8 cellular contexts compared by ENCODE assay signal in the genomic region with DNA sequence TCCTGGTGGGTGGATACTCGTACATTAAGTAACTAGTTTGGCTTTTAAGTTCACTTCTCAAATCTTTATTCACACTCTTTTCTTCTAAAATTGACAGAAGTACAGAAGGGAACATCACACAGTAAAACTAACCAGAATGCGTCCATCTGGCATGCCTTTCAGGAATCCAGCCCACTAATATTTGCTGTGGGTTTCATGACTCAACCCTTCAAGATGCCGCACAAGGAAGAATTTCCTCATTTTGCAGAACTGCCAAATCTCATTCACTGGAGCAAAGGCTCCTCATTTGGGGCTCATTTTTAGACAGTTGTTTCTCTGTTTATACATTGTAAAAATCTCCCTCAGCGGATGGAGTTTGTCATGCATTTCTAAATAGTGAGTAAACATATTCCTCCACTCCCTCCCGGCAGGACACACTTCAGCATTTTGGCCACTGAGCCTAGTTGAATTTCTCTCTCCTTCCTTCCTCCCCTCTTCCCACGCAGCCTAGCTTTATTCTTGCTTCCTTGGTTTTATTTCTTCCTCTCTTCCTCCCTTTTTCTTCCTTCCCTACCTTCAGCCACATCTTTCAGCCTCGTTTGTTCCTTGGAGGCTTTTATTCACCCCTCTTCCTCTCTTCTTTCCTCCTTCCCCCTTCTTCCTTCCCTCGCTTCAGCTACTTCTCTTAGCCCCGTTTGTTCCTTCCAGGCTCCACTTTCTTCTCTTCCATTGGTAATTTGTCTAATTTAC.
DNase-seq lines count a peak whose midpoint lies in the region; ATAC-seq and TF ChIP-seq lines count a peak whose summit lies in the region.

No MANE protein-coding gene starts in this region.

- no peak for TF ChIP-seq POLR2A in tibial nerve (IDR thresholded peaks at IDR 0.05)

- H3K14ac ChIP-seq in mesenchymal stem cell (ENCODE audit: low read length in 2 of 2) = peak overlapping the region in 1 of 2 experiments; percentile 32

- H2BK120ac ChIP-seq in mesenchymal stem cell (ENCODE audit: low read depth, low read length) = peak overlapping the region; percentile 94

- H3K9me3 ChIP-seq in OCI-LY7 (ENCODE audit: low read length) (no peaks in the 10 kb centered on the region), mesenchymal stem cell (ENCODE audit: control insufficient read depth, low read length) (no peaks in the 10 kb centered on the region), tibial nerve (no peaks in the 10 kb centered on the region)

- H2AK5ac ChIP-seq in mesenchymal stem cell (ENCODE audit: low read length, severe bottlenecking) = peak overlapping the region; percentile 48

- H3K27ac ChIP-seq in OCI-LY7 (ENCODE audit: low read depth, low read length, poor library complexity, severe bottlenecking) (no peak overlapping the region), mesenchymal stem cell (ENCODE audit: low read length, poor library complexity, severe bottlenecking) (peak overlapping the region; percentile 97), tibial nerve (peak overlapping the region; percentile 93 to 98 (median 96))

- peak overlapping the region; percentile 32 for H3K4me3 Mint-ChIP-seq in T-helper 1 cell treated with Interleukin-12 subunit alpha and Interleukin-12 subunit beta and Interleukin-4 antibody, amounts not matched to agents 30 μg/mL and 1 μg/mL, for 36 hours

- H4K91ac ChIP-seq in mesenchymal stem cell (ENCODE audit: low read length) = no peak overlapping the region

- H2BK15ac ChIP-seq in mesenchymal stem cell (ENCODE audit: low read depth, poor library complexity, severe bottlenecking) = no peak overlapping the region

- intact Hi-C loops in OCI-LY7 (cut with micrococcal nuclease; ENCODE audit: unreplicated experiment) = no loop called here

- no peaks in the 10 kb centered on the region for H3K9me2 ChIP-seq in OCI-LY7 (ENCODE audit: insufficient read depth, low read length)

- H2AFZ ChIP-seq in OCI-LY7 (ENCODE audit: low read length) (peak overlapping the region; percentile 90), mesenchymal stem cell (ENCODE audit: low read depth, low read length) (no peak overlapping the region)

- H3K4me2 ChIP-seq in OCI-LY7 (ENCODE audit: low read length) = peak overlapping the region; percentile 82
- H3K4me2 ChIP-seq in mesenchymal stem cell (ENCODE audit: low read length, poor library complexity, severe bottlenecking) = peak overlapping the region; percentile 92

- peak overlapping the region; percentile 71 for H2BK5ac ChIP-seq in mesenchymal stem cell (ENCODE audit: low read depth, low read length, poor library complexity, severe bottlenecking)

- no TSS peak for BruUV-seq in OCI-LY7 (replicated peaks; lab: Mats Ljungman, UMichigan)

- peak overlapping the region; percentile 79 for H4K8ac ChIP-seq in mesenchymal stem cell (ENCODE audit: low read length)

- H4K20me1 ChIP-seq in OCI-LY7 (ENCODE audit: insufficient read depth, low read length) = no peaks in the 10 kb centered on the region

- no peaks in the 10 kb centered on the region for H3K27me3 ChIP-seq in mesenchymal stem cell (ENCODE audit: control insufficient read depth in 1 of 2, insufficient read depth in 1 of 2, low read length in 2 of 2)
- H3K27me3 ChIP-seq in tibial nerve = no peaks in the 10 kb centered on the region

- POLR2A ChIA-PET in OCI-LY7 (lab: Charles Lee) = interaction anchor here (1.5 kb wide), 1 partner anchor 12 kb away, joined by 3 read pairs; no protein-coding TSS in a partner anchor

- CTCF ChIA-PET in OCI-LY7 (lab: Charles Lee; ENCODE audit: unreplicated experiment) = no interaction called here

- peaks cover 28% of the 10 kb centered on the region for H3K27me3 Mint-ChIP-seq in T-helper 1 cell treated with Interleukin-12 subunit alpha and Interleukin-12 subunit beta and Interleukin-4 antibody, amounts not matched to agents 30 μg/mL and 1 μg/mL, for 36 hours (ENCODE audit: low read depth)

- no peaks in the 10 kb centered on the region for H3K79me2 ChIP-seq in OCI-LY7 (ENCODE audit: insufficient read depth, low read depth, low read length)

- no peak overlapping the region for H3K27ac Mint-ChIP-seq in T-helper 1 cell treated with Interleukin-12 subunit alpha and Interleukin-12 subunit beta and Interleukin-4 antibody, amounts not matched to agents 30 μg/mL and 1 μg/mL, for 36 hours

- no peak overlapping the region for H3K23ac ChIP-seq in mesenchymal stem cell (ENCODE audit: low read length in 2 of 2)

- peak overlapping the region; percentile 58 to 96 for H3K4ac ChIP-seq in mesenchymal stem cell (ENCODE audit: low read depth in 1 of 2, low read length in 2 of 2)

- H3K36me3 ChIP-seq in OCI-LY7 (ENCODE audit: insufficient read depth, low read length) (no peaks in the 10 kb centered on the region), mesenchymal stem cell (ENCODE audit: control insufficient read depth in 1 of 2, insufficient read depth in 2 of 2, low read depth in 1 of 2, low read length in 2 of 2) (no peaks in the 10 kb centered on the region), tibial nerve (no peaks in the 10 kb centered on the region)

- peak in 1 of 2 donors; percentile 75 for TF ChIP-seq EP300 in tibial nerve (IDR thresholded peaks at IDR 0.05)

- H3K9ac ChIP-seq in mesenchymal stem cell (ENCODE audit: low read length) = peak overlapping the region; percentile 97

- DNase-seq in T-helper 1 cell = no peak
- DNase-seq in OCI-LY7 (ENCODE audit: low spot score) = no peak
- DNase-seq in dermis blood vessel endothelial cell = peak; percentile 3
- peak; percentile 96 for DNase-seq in mesenchymal stem cell
- DNase-seq in tibial nerve (ENCODE audit: low spot score in 2 of 2) = peak in 1 of 2 donors; percentile 41
- DNase-seq in NCI-H1436 (lab: John Stamatoyannopoulos, UW) = no peak

- no peaks in the 10 kb centered on the region for H3K9me3 Mint-ChIP-seq in T-helper 1 cell treated with Interleukin-12 subunit alpha and Interleukin-12 subunit beta and Interleukin-4 antibody, amounts not matched to agents 30 μg/mL and 1 μg/mL, for 36 hours

- TF ChIP-seq CTCF in OCI-LY7 (conservative IDR thresholded peaks at IDR 0.05; ENCODE audit: low read length) (no peak), tibial nerve (IDR thresholded peaks at IDR 0.05) (no peak)

- WGBS in mesenchymal stem cell = 2% methylated on average over 9 of the region's 9 CpGs
- 3 to 4% methylated on average over 9 of the region's 9 CpGs for WGBS in tibial nerve, 2 donors

- H3K79me1 ChIP-seq in mesenchymal stem cell (replicated peaks; ENCODE audit: low read length, poor library complexity, severe bottlenecking) = peaks cover 2% of the 10 kb centered on the region

- no peak for ATAC-seq in HG02610 (IDR thresholded peaks at IDR 0.05; ENCODE audit: unreplicated experiment)

- H3K4me1 ChIP-seq in OCI-LY7 (ENCODE audit: insufficient read depth, low read length, poor library complexity, severe bottlenecking) (peaks cover 11% of the 10 kb centered on the region), mesenchymal stem cell (ENCODE audit: control insufficient read depth, insufficient read depth, low read depth, low read length) (no peaks in the 10 kb centered on the region), tibial nerve (peaks cover 0 to 29% (median 0%) of the 10 kb centered on the region in 4 donors)

- peak overlapping the region; percentile 84 to 95 for H3K18ac ChIP-seq in mesenchymal stem cell (ENCODE audit: low read depth in 1 of 2, low read length in 2 of 2)

- H3K36me3 Mint-ChIP-seq in T-helper 1 cell treated with Interleukin-12 subunit alpha and Interleukin-12 subunit beta and Interleukin-4 antibody, amounts not matched to agents 30 μg/mL and 1 μg/mL, for 36 hours (ENCODE audit: low read depth) = no peaks in the 10 kb centered on the region

- H3K4me3 ChIP-seq in OCI-LY7 (ENCODE audit: low read depth, low read length, poor library complexity, severe bottlenecking) (peak overlapping the region; percentile 77), mesenchymal stem cell (ENCODE audit: insufficient read depth in 1 of 2, low read depth in 1 of 2, low read length in 2 of 2) (peak overlapping the region in 1 of 2 experiments; percentile 89), tibial nerve (peak overlapping the region; percentile 68 to 98 (median 84))

- peaks cover 10% of the 10 kb centered on the region for H3K4me1 Mint-ChIP-seq in T-helper 1 cell treated with Interleukin-12 subunit alpha and Interleukin-12 subunit beta and Interleukin-4 antibody, amounts not matched to agents 30 μg/mL and 1 μg/mL, for 36 hours (ENCODE audit: low read depth)

- no peak overlapping the region for H2BK12ac ChIP-seq in mesenchymal stem cell (ENCODE audit: low read length in 2 of 2)

Comparison
In these comparisons a context has a peak if more than half of its experiments do, and no peak if none do; other contexts are left out.
1. DNase-seq: peak in dermis blood vessel endothelial cell (single experiment) and mesenchymal stem cell (single experiment); none in T-helper 1 cell (0 of 5), OCI-LY7 (single experiment) and NCI-H1436 (single experiment).